In genomic region chrX:123961268-123962005, GRCh38 we compare ENCODE assay signal across 8 cellular contexts. TPM values are rescaled to one million over a fixed set of nuclear protein-coding genes. Genes with fewer than 3 reads are reported as not detected.
DNase-seq lines count a peak whose midpoint lies in the region; ATAC-seq and TF ChIP-seq lines count a peak whose summit lies in the region.

Gene STAG2, plus strand, starts transcription at chrX:123961706. Its CDS starts 60,922 bp downstream, at chrX:124022628.

- H3K9me3 Mint-ChIP-seq in T-helper 2 cell treated with Interferon-gamma antibody and Interleukin-4, amounts not matched to agents 5 μg/mL and 100 μg/mL, for 36 hours, result no peaks in the 10 kb centered on the region

- H3K27me3 Mint-ChIP-seq in T-helper 2 cell treated with Interferon-gamma antibody and Interleukin-4, amounts not matched to agents 5 μg/mL and 100 μg/mL, for 36 hours (ENCODE audit: low read depth), result no peaks in the 10 kb centered on the region

- peak within 1 kb of the TSS; percentile 59 to 83 for H3K4me3 ChIP-seq in ascending aorta
- H3K4me3 ChIP-seq in left ventricle myocardium inferior, result peak within 1 kb of the TSS; percentile 84
- peak within 1 kb of the TSS; percentile 52 to 57 for H3K4me3 ChIP-seq in uterus

- H3K4me3 Mint-ChIP-seq in T-helper 2 cell treated with Interferon-gamma antibody and Interleukin-4, amounts not matched to agents 5 μg/mL and 100 μg/mL, for 36 hours, result peak within 1 kb of the TSS; percentile 95

- H3K4me1 ChIP-seq in ascending aorta (no peaks in the 10 kb centered on the region), left ventricle myocardium inferior (peaks cover 21% of the 10 kb centered on the region), uterus (no peaks in the 10 kb centered on the region)

- peaks cover 21% of the 10 kb centered on the region for H3K4me1 Mint-ChIP-seq in T-helper 2 cell treated with Interferon-gamma antibody and Interleukin-4, amounts not matched to agents 5 μg/mL and 100 μg/mL, for 36 hours (ENCODE audit: low read depth)

- peak within 1 kb of the TSS; percentile 91 to 99 for H3K27ac ChIP-seq in ascending aorta
- H3K27ac ChIP-seq in left ventricle myocardium inferior (replicated peaks), result peak within 1 kb of the TSS; percentile 98
- H3K27ac ChIP-seq in uterus, result peak within 1 kb of the TSS; percentile 98 to 99

- intact Hi-C loops in ascending aorta (cut with DNase I), result loop anchor here (10.0 kb wide), 4 partner anchors 103 to 293 kb away; partner anchors contain the start of gene THOC2
- intact Hi-C loops in left ventricle myocardium inferior (cut with micrococcal nuclease), result no loop called here
- intact Hi-C loops in posterior cingulate gyrus (cut with DNase I), result loop anchor here (5.0 kb wide), 1 partner anchor 56 kb away; no protein-coding TSS in a partner anchor
- intact Hi-C loops in uterus (cut with DNase I; ENCODE audit: low total_unique reads), result no loop called here

- peak; percentile 92 to 96 for DNase-seq in NCI-H2081 (lab: John Stamatoyannopoulos, UW)
- DNase-seq in T-helper 2 cell treated with Interferon-gamma antibody and Interleukin-4, amounts not matched to agents 5 μg/mL and 100 μg/mL, for 36 hours (ENCODE audit: low spot score), result peak; percentile 56
- DNase-seq in ascending aorta (ENCODE audit: low spot score in 2 of 2), result peak; percentile 28 to 85
- peak; percentile 73 for DNase-seq in left ventricle myocardium inferior
- DNase-seq in posterior cingulate gyrus, result peak; percentile 51 to 93 (median 66)
- DNase-seq in uterus, result peak; percentile 68 to 86

- ATAC-seq in GM18868 (IDR thresholded peaks at IDR 0.05; ENCODE audit: unreplicated experiment), result peak; percentile 22
- ATAC-seq in HG03139 (IDR thresholded peaks at IDR 0.05; ENCODE audit: unreplicated experiment), result no peak

- peak within 1 kb of the TSS; percentile 99 for H3K27ac Mint-ChIP-seq in T-helper 2 cell treated with Interferon-gamma antibody and Interleukin-4, amounts not matched to agents 5 μg/mL and 100 μg/mL, for 36 hours

- H3K27me3 ChIP-seq in ascending aorta (no peaks in the 10 kb centered on the region), left ventricle myocardium inferior (ENCODE audit: low read depth) (no peaks in the 10 kb centered on the region), uterus (no peaks in the 10 kb centered on the region)

- no peaks in the 10 kb centered on the region for H3K9me3 ChIP-seq in ascending aorta
- no peaks in the 10 kb centered on the region for H3K9me3 ChIP-seq in left ventricle myocardium inferior (replicated peaks)
- no peaks in the 10 kb centered on the region for H3K9me3 ChIP-seq in uterus

- TF ChIP-seq POLR2A in uterus (IDR thresholded peaks at IDR 0.05), result peak in 1 of 2 donors; percentile 42

- peaks cover 14% of the 10 kb centered on the region for H3K36me3 Mint-ChIP-seq in T-helper 2 cell treated with Interferon-gamma antibody and Interleukin-4, amounts not matched to agents 5 μg/mL and 100 μg/mL, for 36 hours (ENCODE audit: low read depth)

- H3K36me3 ChIP-seq in ascending aorta (no peaks in the 10 kb centered on the region), left ventricle myocardium inferior (no peaks in the 10 kb centered on the region), uterus (no peaks in the 10 kb centered on the region)

- TF ChIP-seq CTCF in ascending aorta (IDR thresholded peaks at IDR 0.05) (no peak), left ventricle myocardium inferior (IDR thresholded peaks at IDR 0.05; ENCODE audit: borderline replicate concordance) (no peak), uterus (IDR thresholded peaks at IDR 0.05) (no peak)

RNA-seq across cellular contexts. Expression of gene STAG2, which starts in this region (rescaled TPM):
- total RNA-seq in ascending aorta (22.7 TPM), left ventricle myocardium inferior (29.3 TPM), uterus (100 to 1,000 TPM in 2 of 4 donors, 10 to 100 TPM in 2; 32.5 to 170 (median 83.4) TPM)

Comparison
In these comparisons a context has a peak if more than half of its experiments do, and no peak if none do; other contexts are left out.
1. intact Hi-C loops: an anchor here in ascending aorta (10.0 kb wide) and posterior cingulate gyrus (5.0 kb wide); none called in left ventricle myocardium inferior and uterus.